In genomic region chr17:60971515-60972369, GRCh38 we compare ENCODE assay signal across 7 cellular contexts.
DNase-seq lines count a peak whose midpoint lies in the region; ATAC-seq, FAIRE-seq and TF ChIP-seq lines count a peak whose summit lies in the region.

No MANE protein-coding gene starts in this region.

- 6% methylated on average over 6 of the region's 6 CpGs for WGBS in GM12878 (ENCODE audit: insufficient coverage, insufficient replicate concordance, low lambda C conversion rate, missing lambda C conversion rate)

- no peaks in the 10 kb centered on the region for H3K4me1 ChIP-seq in GM12878 (ENCODE audit: control insufficient read depth, insufficient read depth, low read length)

- H3K36me3 ChIP-seq in GM12878 (ENCODE audit: control insufficient read depth in 2 of 2, insufficient read depth in 2 of 2, low read length in 1 of 2), result no peaks in the 10 kb centered on the region

- no peaks in the 10 kb centered on the region for H3K27me3 ChIP-seq in GM12878 (replicated peaks in 1 of 2; ENCODE audit: control insufficient read depth in 2 of 2, insufficient read depth in 2 of 2, low read length in 1 of 2)

- RAD21 ChIA-PET in GM12878 (lab: Charles Lee; ENCODE audit: unreplicated experiment), result interaction anchor here (0.8 to 1.9 kb wide), 9 partner anchors 9 to 441 kb away, joined by 3 to 7 read pairs (median 4); no protein-coding TSS in a partner anchor

- ATAC-seq in GM12878, result peak; percentile 91
- no peak for ATAC-seq in HG03565 (IDR thresholded peaks at IDR 0.05; ENCODE audit: unreplicated experiment)

- POLR2A ChIA-PET in GM10248 (lab: Yijun Ruan, JAX) (no interaction called here), GM12878 (lab: Charles Lee) (no interaction called here)

- TF ChIP-seq RAD21 in GM12878 (IDR thresholded peaks at IDR 0.05; ENCODE audit: insufficient read depth, low read depth, low read length), result peak; percentile 74

- no peak overlapping the region for H3K27ac ChIP-seq in GM12878 (ENCODE audit: control insufficient read depth, insufficient read depth)

- peak overlapping the region; percentile 29; the same call in 1 of the 2 replicates for H2AFZ ChIP-seq in GM12878 (ENCODE audit: control insufficient read depth, low read depth, low read length)

- H3K79me2 ChIP-seq in GM12878 (ENCODE audit: control insufficient read depth, insufficient read depth, low read length), result no peaks in the 10 kb centered on the region

- peak; percentile 59 for TF ChIP-seq CTCF in GM10248 (IDR thresholded peaks at IDR 0.05; ENCODE audit: control extremely low read depth, extremely low read depth, low read depth, missing control alignments)
- peak; percentile 64 to 84 (median 69) for TF ChIP-seq CTCF in GM12878 (IDR thresholded peaks at IDR 0.05 in 2 of 3, conservative IDR thresholded peaks at IDR 0.05 in 1 of 3; ENCODE audit: control insufficient read depth in 2 of 3, extremely low read depth in 1 of 3, insufficient read depth in 1 of 3, low read depth in 3 of 3, low read length in 3 of 3)

- no peak for TF ChIP-seq EP300 in GM12878 (IDR thresholded peaks at IDR 0.05; ENCODE audit: borderline replicate concordance in 1 of 2, control insufficient read depth in 1 of 2, low read depth in 2 of 2, low read length in 2 of 2)

- H3K4me3 ChIP-seq in GM12878, result no peak overlapping the region

- CTCF ChIA-PET in GM10248 (lab: Yijun Ruan, JAX), result interaction anchor here (0.6 to 1.7 kb wide), 15 partner anchors 8 to 617 kb away, joined by 3 to 5 read pairs (median 3); no protein-coding TSS in a partner anchor
- CTCF ChIA-PET in GM12878 (lab: Yijun Ruan, JAX), result interaction anchor here (0.6 to 2.0 kb wide), 25 partner anchors 9 to 1591 kb away, joined by 3 to 15 read pairs (median 4); no protein-coding TSS in a partner anchor

- SMC1A ChIA-PET in GM12878 (lab: Charles Lee; ENCODE audit: uncharacterized antibody, unreplicated experiment), result interaction anchor here (0.6 to 1.5 kb wide), 7 partner anchors 10 to 575 kb away, joined by 3 to 8 read pairs (median 3); no protein-coding TSS in a partner anchor

- peak; percentile 36 for FAIRE-seq in RCC 7860 (lab: Jason Lieb, UNC)
- peak; percentile 18 for FAIRE-seq in GM12878 (lab: Jason Lieb, UNC)

- in situ Hi-C loops in KBM-7 (cut with MboI; ENCODE audit: low pct_unique_long_range_greater_than_20kb, low sequenced_read_pairs), result loop anchor here (25.0 kb wide), 1 partner anchor 591 kb away; no protein-coding TSS in a partner anchor
- in situ Hi-C loops in GM12878 (cut with MboI), result no loop called here

- H3K9me3 ChIP-seq in GM12878 (replicated peaks; ENCODE audit: control insufficient read depth, insufficient read depth, low read length), result no peaks in the 10 kb centered on the region; the same call in 2 of the 3 replicates

- peak; percentile 42 for DNase-seq in GM10248 (ENCODE audit: extremely low spot score)
- peak; percentile 47 for DNase-seq in KBM-7
- DNase-seq in RCC 7860 (ENCODE audit: low spot score), result peak; percentile 41
- peak; percentile 4 for DNase-seq in GM12878 (ENCODE audit: low read depth, low spot score)
- peak; percentile 67 for DNase-seq in islet precursor cell
- DNase-seq in stimulated activated CD4-positive, alpha-beta T cell treated with anti-CD3 and anti-CD28 coated beads, TNF-alpha, amount 100 ng/mL, for 48 hours (ENCODE audit: low read depth in 3 of 3), result peak in 2 of 3 donors; percentile 3 to 18

- no peak for TF ChIP-seq POLR2A in GM12878 (IDR thresholded peaks at IDR 0.05; ENCODE audit: low read depth, low read length)

- H4K20me1 ChIP-seq in GM12878 (ENCODE audit: control insufficient read depth, insufficient read depth), result no peaks in the 10 kb centered on the region; the same call in 1 of the 2 replicates

- no TSS peak for BruUV-seq in GM12878 (replicated peaks; lab: Mats Ljungman, UMichigan)

- H3K4me2 ChIP-seq in GM12878 (ENCODE audit: control insufficient read depth, insufficient read depth), result no peak overlapping the region

- intact Hi-C loops in GM12878 (cut with micrococcal nuclease; ENCODE audit: unreplicated experiment), result loop anchor here (2.0 to 5.0 kb wide), 2 partner anchors 249 to 419 kb away; no protein-coding TSS in a partner anchor

- H3K9ac ChIP-seq in GM12878 (ENCODE audit: control insufficient read depth, insufficient read depth, low read length), result no peak overlapping the region

TF ChIP-seq in GM12878, 131 proteins besides CTCF, POLR2A, EP300 and RAD21 (continues in another document):
- TF ChIP-seq TARDBP (IDR thresholded peaks at IDR 0.05; ENCODE audit: borderline replicate concordance), result no peak
- peak; percentile 83 for TF ChIP-seq YY1 (IDR thresholded peaks at IDR 0.05; ENCODE audit: low read depth, low read length)
- TF ChIP-seq ZZZ3 (IDR thresholded peaks at IDR 0.05; ENCODE audit: control insufficient read depth, insufficient read length, low read depth), result no peak
- TF ChIP-seq SUPT20H (IDR thresholded peaks at IDR 0.05; ENCODE audit: borderline replicate concordance, control insufficient read depth, low read depth, low read length), result no peak
- TF ChIP-seq, protein P1, sequence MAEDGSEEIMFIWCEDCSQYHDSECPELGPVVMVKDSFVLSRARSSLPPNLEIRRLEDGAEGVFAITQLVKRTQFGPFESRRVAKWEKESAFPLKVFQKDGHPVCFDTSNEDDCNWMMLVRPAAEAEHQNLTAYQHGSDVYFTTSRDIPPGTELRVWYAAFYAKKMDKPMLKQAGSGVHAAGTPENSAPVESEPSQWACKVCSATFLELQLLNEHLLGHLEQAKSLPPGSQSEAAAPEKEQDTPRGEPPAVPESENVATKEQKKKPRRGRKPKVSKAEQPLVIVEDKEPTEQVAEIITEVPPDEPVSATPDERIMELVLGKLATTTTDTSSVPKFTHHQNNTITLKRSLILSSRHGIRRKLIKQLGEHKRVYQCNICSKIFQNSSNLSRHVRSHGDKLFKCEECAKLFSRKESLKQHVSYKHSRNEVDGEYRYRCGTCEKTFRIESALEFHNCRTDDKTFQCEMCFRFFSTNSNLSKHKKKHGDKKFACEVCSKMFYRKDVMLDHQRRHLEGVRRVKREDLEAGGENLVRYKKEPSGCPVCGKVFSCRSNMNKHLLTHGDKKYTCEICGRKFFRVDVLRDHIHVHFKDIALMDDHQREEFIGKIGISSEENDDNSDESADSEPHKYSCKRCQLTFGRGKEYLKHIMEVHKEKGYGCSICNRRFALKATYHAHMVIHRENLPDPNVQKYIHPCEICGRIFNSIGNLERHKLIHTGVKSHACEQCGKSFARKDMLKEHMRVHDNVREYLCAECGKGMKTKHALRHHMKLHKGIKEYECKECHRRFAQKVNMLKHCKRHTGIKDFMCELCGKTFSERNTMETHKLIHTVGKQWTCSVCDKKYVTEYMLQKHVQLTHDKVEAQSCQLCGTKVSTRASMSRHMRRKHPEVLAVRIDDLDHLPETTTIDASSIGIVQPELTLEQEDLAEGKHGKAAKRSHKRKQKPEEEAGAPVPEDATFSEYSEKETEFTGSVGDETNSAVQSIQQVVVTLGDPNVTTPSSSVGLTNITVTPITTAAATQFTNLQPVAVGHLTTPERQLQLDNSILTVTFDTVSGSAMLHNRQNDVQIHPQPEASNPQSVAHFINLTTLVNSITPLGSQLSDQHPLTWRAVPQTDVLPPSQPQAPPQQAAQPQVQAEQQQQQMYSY (CRISPR knock-in tag; IDR thresholded peaks at IDR 0.05), result no peak
- TF ChIP-seq HDGF (IDR thresholded peaks at IDR 0.05), result no peak
- peak; percentile 62; the same call in 1 of the 2 replicates for TF ChIP-seq SMC3 (IDR thresholded peaks at IDR 0.05; ENCODE audit: borderline replicate concordance, low read length)
- no peak for TF ChIP-seq NKRF (conservative IDR thresholded peaks at IDR 0.05)
- TF ChIP-seq CHD2 (IDR thresholded peaks at IDR 0.05; ENCODE audit: borderline replicate concordance, low read depth, low read length), result no peak
- TF ChIP-seq ZBTB33 (IDR thresholded peaks at IDR 0.05), result no peak
- TF ChIP-seq, protein P2, sequence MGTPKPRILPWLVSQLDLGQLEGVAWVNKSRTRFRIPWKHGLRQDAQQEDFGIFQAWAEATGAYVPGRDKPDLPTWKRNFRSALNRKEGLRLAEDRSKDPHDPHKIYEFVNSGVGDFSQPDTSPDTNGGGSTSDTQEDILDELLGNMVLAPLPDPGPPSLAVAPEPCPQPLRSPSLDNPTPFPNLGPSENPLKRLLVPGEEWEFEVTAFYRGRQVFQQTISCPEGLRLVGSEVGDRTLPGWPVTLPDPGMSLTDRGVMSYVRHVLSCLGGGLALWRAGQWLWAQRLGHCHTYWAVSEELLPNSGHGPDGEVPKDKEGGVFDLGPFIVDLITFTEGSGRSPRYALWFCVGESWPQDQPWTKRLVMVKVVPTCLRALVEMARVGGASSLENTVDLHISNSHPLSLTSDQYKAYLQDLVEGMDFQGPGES (IDR thresholded peaks at IDR 0.05), result no peak
- TF ChIP-seq SRF (IDR thresholded peaks at IDR 0.05; ENCODE audit: low read depth in 2 of 2, low read length in 2 of 2), result no peak

Comparison
In these comparisons a context has a peak if more than half of its experiments do, and no peak if none do; other contexts are left out.
1. DNase-seq: peak in every context shown above with its lines; median percentile 67 in islet precursor cell; 47 in KBM-7; 42 in GM10248; 41 in RCC 7860; 10 in stimulated activated CD4-positive, alpha-beta T cell treated with anti-CD3 and anti-CD28 coated beads, TNF-alpha, amount 100 ng/mL, for 48 hours; 4 in GM12878.